Comparison of ENCODE assay signal across 30 cellular contexts in genomic region chr4:94934864-94935263, GRCh38.
A peak's percentile ranks its signal among the peaks of the same experiment; 100 is the strongest.
DNase-seq lines count a peak whose midpoint lies in the region; ATAC-seq and TF ChIP-seq lines count a peak whose summit lies in the region.
"Had no signal": no experiment of that assay in that cellular context is flagged by ENCODE, and none has a peak within 500 bp of the region (broad histone marks: within the 10 kb centered on the region; RNA-seq: fewer than 3 reads in every experiment).

No MANE protein-coding gene starts in this region.

- H3K36me3 ChIP-seq in PC-9 (ENCODE audit: low read depth) (no peaks in the 10 kb centered on the region), brain microvascular endothelial cell (replicated peaks) (no peaks in the 10 kb centered on the region), stomach (no peaks in the 10 kb centered on the region), tibial artery (no peaks in the 10 kb centered on the region), ascending aorta (no peaks in the 10 kb centered on the region)
- H3K36me3 ChIP-seq in naive thymus-derived CD4-positive, alpha-beta T cell (ENCODE audit: control insufficient read depth in 2 of 3, insufficient read depth in 3 of 3, low read length in 3 of 3): no peaks in the 10 kb centered on the region
- H3K36me3 ChIP-seq: colonic mucosa, esophagus muscularis mucosa, gastroesophageal sphincter, ovary, suprapubic skin had no signal

- POLR2A ChIA-PET in PC-9 (lab: Charles Lee; ENCODE audit: unreplicated experiment): no interaction called here
- POLR2A ChIA-PET in naive thymus-derived CD4-positive, alpha-beta T cell (lab: Charles Lee): no interaction called here

- H3K4me2 ChIP-seq in PC-9: peak overlapping the region; percentile 34; the same call in 1 of the 2 replicates

- H3K27me3 Mint-ChIP-seq in naive thymus-derived CD4-positive, alpha-beta T cell: peaks cover 0 to 5% (median 0%) of the 10 kb centered on the region in 5 donors
- H3K27me3 Mint-ChIP-seq: stimulated activated naive B cell treated with anti-CD40 and anti-IgM and Interleukin-4, amounts not matched to agents 10 μg/mL and 1 μg/mL and 100 μg/mL, for 72 hours had no signal

- intact Hi-C loops in PC-9 (cut with micrococcal nuclease; ENCODE audit: unreplicated experiment): loop anchor here (2.0 to 10.0 kb wide), 3 partner anchors 108 to 180 kb away; partner anchors contain the start of gene BMPR1B
- intact Hi-C loops in stomach (cut with DNase I; ENCODE audit: low total_unique reads): no loop called here
- intact Hi-C loops in tibial artery (cut with DNase I; ENCODE audit: low total_unique reads): no loop called here
- intact Hi-C loops in naive thymus-derived CD4-positive, alpha-beta T cell (cut with micrococcal nuclease): no loop called here
- intact Hi-C loops in ascending aorta (cut with DNase I): no loop called here

- ATAC-seq in naive thymus-derived CD4-positive, alpha-beta T cell: no peak
- ATAC-seq: gastroesophageal sphincter; K562; left cardiac atrium; stimulated activated naive B cell treated with anti-CD40 and anti-IgM and Interleukin-4, amounts not matched to agents 10 μg/mL and 1 μg/mL and 100 μg/mL, for 72 hours had no signal

- peaks cover 0 to 4% (median 0%) of the 10 kb centered on the region in 11 donors for H3K9me3 Mint-ChIP-seq in naive thymus-derived CD4-positive, alpha-beta T cell
- H3K9me3 Mint-ChIP-seq: activated CD4-positive, alpha-beta memory T cell treated with anti-CD3 and anti-CD28 coated beads, Interleukin-2, amount 10 ng/mL, durations not matched to agents 7 days and 5 days; nephron had no signal

- H3K27me3 ChIP-seq in PC-9 (ENCODE audit: insufficient read depth, low read depth) (no peaks in the 10 kb centered on the region), brain microvascular endothelial cell (replicated peaks) (no peaks in the 10 kb centered on the region), stomach (no peaks in the 10 kb centered on the region), tibial artery (no peaks in the 10 kb centered on the region), ascending aorta (no peaks in the 10 kb centered on the region)
- no peaks in the 10 kb centered on the region for H3K27me3 ChIP-seq in naive thymus-derived CD4-positive, alpha-beta T cell (ENCODE audit: control insufficient read depth in 2 of 2, insufficient read depth in 2 of 2, low read length in 2 of 2)
- H3K27me3 ChIP-seq: colonic mucosa, esophagus muscularis mucosa, gastroesophageal sphincter, ovary, suprapubic skin had no signal

- H3K4me3 Mint-ChIP-seq in naive thymus-derived CD4-positive, alpha-beta T cell: no peak overlapping the region
- H3K4me3 Mint-ChIP-seq: activated CD4-positive, alpha-beta memory T cell treated with anti-CD3 and anti-CD28 coated beads, Interleukin-2, amount 10 ng/mL, durations not matched to agents 7 days and 5 days; nephron; stimulated activated naive B cell treated with anti-CD40 and anti-IgM and Interleukin-4, amounts not matched to agents 10 μg/mL and 1 μg/mL and 100 μg/mL, for 72 hours had no signal

- TF ChIP-seq EP300 in stomach (IDR thresholded peaks at IDR 0.05): no peak

- H3K4me1 Mint-ChIP-seq in naive thymus-derived CD4-positive, alpha-beta T cell: no peaks in the 10 kb centered on the region
- H3K4me1 Mint-ChIP-seq: activated CD4-positive, alpha-beta memory T cell treated with anti-CD3 and anti-CD28 coated beads, Interleukin-2, amount 10 ng/mL, durations not matched to agents 7 days and 5 days; stimulated activated naive B cell treated with anti-CD40 and anti-IgM and Interleukin-4, amounts not matched to agents 10 μg/mL and 1 μg/mL and 100 μg/mL, for 72 hours had no signal

- H3K4me3 ChIP-seq in PC-9: no peak overlapping the region
- H3K4me3 ChIP-seq in brain microvascular endothelial cell (ENCODE audit: low read depth, low read length): no peak overlapping the region
- no peak overlapping the region for H3K4me3 ChIP-seq in stomach
- no peak overlapping the region for H3K4me3 ChIP-seq in tibial artery
- H3K4me3 ChIP-seq in naive thymus-derived CD4-positive, alpha-beta T cell (ENCODE audit: low read length): no peak overlapping the region
- peak overlapping the region in 1 of 2 donors; percentile 9 for H3K4me3 ChIP-seq in ascending aorta
- H3K4me3 ChIP-seq: colonic mucosa, esophagus muscularis mucosa, gastroesophageal sphincter, K562, ovary, suprapubic skin had no signal

- no peaks in the 10 kb centered on the region for H4K20me1 ChIP-seq in PC-9 (ENCODE audit: insufficient read depth)

- TF ChIP-seq CTCF in PC-9 (conservative IDR thresholded peaks at IDR 0.05) (no peak), brain microvascular endothelial cell (IDR thresholded peaks at IDR 0.05; ENCODE audit: low read depth, low read length, missing control alignments) (no peak), stomach (IDR thresholded peaks at IDR 0.05) (no peak), tibial artery (IDR thresholded peaks at IDR 0.05) (no peak), ascending aorta (IDR thresholded peaks at IDR 0.05) (no peak)

- DNase-seq in PC-9 (peak in 1 of 2 experiments; percentile 57), brain microvascular endothelial cell (no peak), fibroblast of peridontal ligament (ENCODE audit: extremely low read depth) (peak; percentile 57), stromal cell of bone marrow (ENCODE audit: low read depth) (peak; percentile 16), stomach (no peak), tibial artery (no peak), ascending aorta (ENCODE audit: low spot score in 2 of 2) (no peak)
- DNase-seq in naive thymus-derived CD4-positive, alpha-beta T cell: no peak
- DNase-seq: activated CD4-positive, alpha-beta memory T cell treated with anti-CD3 and anti-CD28 coated beads, Interleukin-2, amount 10 ng/mL, durations not matched to agents 7 days and 5 days; activated CD4-positive, alpha-beta T cell treated with anti-CD3 and anti-CD28 coated beads for 1 hour; activated CD8-positive, alpha-beta memory T cell treated with anti-CD3 and anti-CD28 coated beads, Interleukin-2, amount 50 U/mL, for 4 hours; activated naive CD4-positive, alpha-beta T cell treated with Interleukin-2 at 50 U/mL for 16 hours; colonic mucosa; DMS79; effector CD8-positive, alpha-beta T cell; GDM1; left cardiac atrium; NCI-H1105; NCI-H187; NCI-H2171; NCI-H524; OCI-M1; ovary; Right ventricle myocardium superior; stimulated activated naive B cell treated with anti-CD40 and anti-IgM and Interleukin-4, amounts not matched to agents 10 μg/mL and 1 μg/mL and 100 μg/mL, for 72 hours had no signal

- H3K27ac ChIP-seq in PC-9 (peak overlapping the region; percentile 63), brain microvascular endothelial cell (peak overlapping the region; percentile 58), stomach (no peak overlapping the region), tibial artery (no peak overlapping the region), ascending aorta (no peak overlapping the region)
- no peak overlapping the region for H3K27ac ChIP-seq in naive thymus-derived CD4-positive, alpha-beta T cell (ENCODE audit: low read depth, low read length)
- H3K27ac ChIP-seq: colonic mucosa, ovary, suprapubic skin had no signal

- H3K27ac Mint-ChIP-seq in naive thymus-derived CD4-positive, alpha-beta T cell: no peak overlapping the region
- H3K27ac Mint-ChIP-seq: activated CD4-positive, alpha-beta memory T cell treated with anti-CD3 and anti-CD28 coated beads, Interleukin-2, amount 10 ng/mL, durations not matched to agents 7 days and 5 days; nephron; stimulated activated naive B cell treated with anti-CD40 and anti-IgM and Interleukin-4, amounts not matched to agents 10 μg/mL and 1 μg/mL and 100 μg/mL, for 72 hours had no signal

- H3K4me1 ChIP-seq in PC-9 (replicated peaks; ENCODE audit: insufficient read depth) (peaks cover 26% of the 10 kb centered on the region), stomach (peaks cover 0 to 9% (median 3%) of the 10 kb centered on the region in 4 donors), tibial artery (peaks cover 0 to 19% (median 0%) of the 10 kb centered on the region in 4 donors), ascending aorta (peaks cover 0 to 7% of the 10 kb centered on the region in 2 donors)
- H3K4me1 ChIP-seq in naive thymus-derived CD4-positive, alpha-beta T cell (ENCODE audit: control insufficient read depth in 2 of 2, insufficient read depth in 2 of 2, low read length in 2 of 2): no peaks in the 10 kb centered on the region
- H3K4me1 ChIP-seq: colonic mucosa, suprapubic skin had no signal

- in situ Hi-C loops in brain microvascular endothelial cell (cut with HindIII; ENCODE audit: low pct_ligation_motif_present, low sequenced_read_pairs): no loop called here

- no peak for TF ChIP-seq POLR2A in stomach (IDR thresholded peaks at IDR 0.05)

- no TSS peak for BruUV-seq in PC-9 (replicated peaks; lab: Mats Ljungman, UMichigan)

- H3K79me2 ChIP-seq in PC-9 (ENCODE audit: low read depth): no peaks in the 10 kb centered on the region

- H3K9me2 ChIP-seq in PC-9 (ENCODE audit: insufficient read depth): no peaks in the 10 kb centered on the region

- no peaks in the 10 kb centered on the region for H3K36me3 Mint-ChIP-seq in naive thymus-derived CD4-positive, alpha-beta T cell
- H3K36me3 Mint-ChIP-seq: stimulated activated naive B cell treated with anti-CD40 and anti-IgM and Interleukin-4, amounts not matched to agents 10 μg/mL and 1 μg/mL and 100 μg/mL, for 72 hours had no signal

- H3F3A ChIP-seq in PC-9 (ENCODE audit: insufficient read depth, low read depth): no peaks in the 10 kb centered on the region

- no peak overlapping the region for H2AFZ ChIP-seq in PC-9

- CTCF ChIA-PET in PC-9 (lab: Charles Lee): no interaction called here
- CTCF ChIA-PET in naive thymus-derived CD4-positive, alpha-beta T cell (lab: Charles Lee): no interaction called here

- H3K9me3 ChIP-seq in PC-9 (ENCODE audit: insufficient read depth, low read depth) (no peaks in the 10 kb centered on the region), stomach (no peaks in the 10 kb centered on the region), tibial artery (no peaks in the 10 kb centered on the region), ascending aorta (no peaks in the 10 kb centered on the region)
- H3K9me3 ChIP-seq in naive thymus-derived CD4-positive, alpha-beta T cell (ENCODE audit: control insufficient read depth in 2 of 3, low read length in 3 of 3): no peaks in the 10 kb centered on the region
- H3K9me3 ChIP-seq: colonic mucosa, esophagus muscularis mucosa, gastroesophageal sphincter, ovary, suprapubic skin had no signal

Comparison
In these comparisons a context has a peak if more than half of its experiments do, and no peak if none do; other contexts are left out.
1. DNase-seq: peak in fibroblast of peridontal ligament (single experiment) and stromal cell of bone marrow (single experiment); none in brain microvascular endothelial cell (single experiment), stomach (single experiment), tibial artery (0 of 2), naive thymus-derived CD4-positive, alpha-beta T cell (0 of 9) and ascending aorta (0 of 2).
2. H3K27ac ChIP-seq: peak in PC-9 (single experiment) and brain microvascular endothelial cell (single experiment); none in stomach (0 of 5), tibial artery (0 of 2), naive thymus-derived CD4-positive, alpha-beta T cell (single experiment) and ascending aorta (0 of 2).